15 cellular contexts compared by ENCODE assay signal in the genomic region with DNA sequence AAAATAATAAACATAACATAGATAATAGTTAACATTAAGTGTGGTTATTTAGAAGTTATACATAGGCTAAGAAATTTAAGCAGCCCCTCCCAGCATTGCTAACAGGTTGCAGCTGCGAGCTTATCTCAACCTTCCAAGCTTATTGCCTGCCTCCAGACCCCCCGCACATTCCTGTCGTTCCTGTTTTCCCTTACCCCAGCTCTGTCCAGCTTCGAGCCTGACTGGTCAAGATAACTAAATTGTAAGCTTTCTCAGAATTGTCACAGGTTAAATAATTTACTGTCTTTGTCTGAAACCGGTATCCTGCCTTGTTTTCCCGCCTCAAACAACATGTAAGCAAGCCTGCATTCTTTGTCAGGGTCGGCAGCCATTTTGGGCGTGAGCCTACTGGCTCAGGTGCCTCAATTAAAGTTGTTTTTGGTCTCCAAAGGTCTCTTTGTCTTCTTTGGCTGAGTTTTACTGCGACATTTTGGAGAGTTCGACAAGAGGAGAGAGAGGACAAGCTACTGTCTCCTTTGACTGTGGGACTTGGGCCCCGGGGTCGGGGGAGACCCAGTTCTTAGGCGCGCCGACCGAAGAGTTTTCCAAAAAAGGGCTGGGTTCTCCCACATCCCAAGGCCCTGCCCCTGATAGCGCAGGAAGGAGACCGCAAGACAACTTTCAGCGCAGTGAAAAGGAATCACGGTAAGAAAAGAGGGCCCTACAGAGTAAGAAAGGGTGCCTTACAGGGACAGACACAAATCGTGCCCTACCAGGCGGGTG. TPM values are rescaled to one million over a fixed set of nuclear protein-coding genes. Genes with fewer than 3 reads are reported as not detected.
A peak's percentile ranks its signal among the peaks of the same experiment; 100 is the strongest.
DNase-seq lines count a peak whose midpoint lies in the region; ATAC-seq, FAIRE-seq and TF ChIP-seq lines count a peak whose summit lies in the region.
"Had no signal": no experiment of that assay in that cellular context is flagged by ENCODE, and none has a peak within 500 bp of the region (broad histone marks: within the 10 kb centered on the region; RNA-seq: fewer than 3 reads in every experiment).

No MANE protein-coding gene starts in this region.

- TF ChIP-seq CTCF in lower lobe of right lung (IDR thresholded peaks at IDR 0.05) (no peak), colonic mucosa (IDR thresholded peaks at IDR 0.05) (no peak), D721Med (IDR thresholded peaks at IDR 0.05; ENCODE audit: insufficient read depth, missing control alignments) (no peak)

- no peaks in the 10 kb centered on the region for H3K27me3 Mint-ChIP-seq in T-helper 1 cell treated with Interleukin-12 subunit alpha and Interleukin-12 subunit beta and Interleukin-4 antibody, amounts not matched to agents 30 μg/mL and 1 μg/mL, for 36 hours (ENCODE audit: low read depth)
- H3K27me3 Mint-ChIP-seq in activated naive CD8-positive, alpha-beta T cell treated with anti-CD3 and anti-CD28 coated beads, Interleukin-2, amount 10 ng/mL, durations not matched to agents 7 days and 5 days: no peaks in the 10 kb centered on the region

- H3K27ac ChIP-seq in HUES64 (ENCODE audit: low read depth, low read length) (peak overlapping the region; percentile 30; the same call in 1 of the 2 replicates), lower lobe of right lung (peak overlapping the region; percentile 41), colonic mucosa (no peak overlapping the region)
- H3K27ac ChIP-seq: pancreas, SJCRH30 had no signal

- peaks cover 43% of the 10 kb centered on the region for H3K4me1 Mint-ChIP-seq in T-helper 1 cell treated with Interleukin-12 subunit alpha and Interleukin-12 subunit beta and Interleukin-4 antibody, amounts not matched to agents 30 μg/mL and 1 μg/mL, for 36 hours (ENCODE audit: low read depth)
- H3K4me1 Mint-ChIP-seq in activated naive CD8-positive, alpha-beta T cell treated with anti-CD3 and anti-CD28 coated beads, Interleukin-2, amount 10 ng/mL, durations not matched to agents 7 days and 5 days: peaks cover 26% of the 10 kb centered on the region

- H3K9me3 ChIP-seq in HUES64 (ENCODE audit: insufficient read depth, low read depth, low read length) (peaks cover 7% of the 10 kb centered on the region), lower lobe of right lung (no peaks in the 10 kb centered on the region), colonic mucosa (no peaks in the 10 kb centered on the region), HAP-1 (no peaks in the 10 kb centered on the region)
- H3K9me3 ChIP-seq: pancreas, SJCRH30, upper lobe of left lung had no signal

- H3K36me3 ChIP-seq in HUES64 (ENCODE audit: insufficient read depth, low read length) (0 out of 2 replicates have a peak, but pooled peaks cover 2% of the 10 kb centered on the region), lower lobe of right lung (no peaks in the 10 kb centered on the region), colonic mucosa (no peaks in the 10 kb centered on the region), HAP-1 (replicated peaks) (no peaks in the 10 kb centered on the region)
- H3K36me3 ChIP-seq: pancreas, SJCRH30, upper lobe of left lung had no signal

- POLR2A ChIA-PET in activated naive CD8-positive, alpha-beta T cell treated with anti-CD3 and anti-CD28 coated beads, Interleukin-2, amount 10 ng/mL, durations not matched to agents 7 days and 5 days (lab: Charles Lee): no interaction called here

- no peaks in the 10 kb centered on the region for H3K27me3 ChIP-seq in HUES64 (ENCODE audit: insufficient read depth, low read length)
- no peaks in the 10 kb centered on the region for H3K27me3 ChIP-seq in lower lobe of right lung (ENCODE audit: low read depth)
- no peaks in the 10 kb centered on the region for H3K27me3 ChIP-seq in colonic mucosa
- no peaks in the 10 kb centered on the region for H3K27me3 ChIP-seq in HAP-1 (ENCODE audit: low read depth)
- H3K27me3 ChIP-seq: pancreas, SJCRH30, upper lobe of left lung had no signal

- peak overlapping the region; percentile 99 for H3K4me3 Mint-ChIP-seq in T-helper 1 cell treated with Interleukin-12 subunit alpha and Interleukin-12 subunit beta and Interleukin-4 antibody, amounts not matched to agents 30 μg/mL and 1 μg/mL, for 36 hours
- peak overlapping the region; percentile 98 for H3K4me3 Mint-ChIP-seq in activated naive CD8-positive, alpha-beta T cell treated with anti-CD3 and anti-CD28 coated beads, Interleukin-2, amount 10 ng/mL, durations not matched to agents 7 days and 5 days

- H3K4me3 ChIP-seq in HUES64 (ENCODE audit: low read length) (no peak overlapping the region), lower lobe of right lung (peak overlapping the region; percentile 47), colonic mucosa (no peak overlapping the region), HAP-1 (no peak overlapping the region)
- H3K4me3 ChIP-seq: lung, pancreas, SJCRH30 had no signal

- DNase-seq in T-helper 1 cell (no peak), lower lobe of right lung (no peak), colonic mucosa (no peak), D721Med (ENCODE audit: insufficient read length, low spot score) (no peak), HAP-1 (ENCODE audit: low spot score in 2 of 2) (no peak)
- no peak for DNase-seq in activated naive CD8-positive, alpha-beta T cell treated with anti-CD3 and anti-CD28 coated beads, Interleukin-2, amount 10 ng/mL, durations not matched to agents 7 days and 5 days
- DNase-seq: activated CD4-positive, CD25-positive, alpha-beta regulatory T cell treated with anti-CD3 and anti-CD28 coated beads, Interleukin-2, amount 50 U/mL, for 72 hours; dermis blood vessel endothelial cell; DMS153; SJCRH30; upper lobe of left lung had no signal

- peaks cover 19% of the 10 kb centered on the region for H3K9me3 Mint-ChIP-seq in T-helper 1 cell treated with Interleukin-12 subunit alpha and Interleukin-12 subunit beta and Interleukin-4 antibody, amounts not matched to agents 30 μg/mL and 1 μg/mL, for 36 hours
- H3K9me3 Mint-ChIP-seq in activated naive CD8-positive, alpha-beta T cell treated with anti-CD3 and anti-CD28 coated beads, Interleukin-2, amount 10 ng/mL, durations not matched to agents 7 days and 5 days: peaks cover 7% of the 10 kb centered on the region

- H3K4me1 ChIP-seq in HUES64 (ENCODE audit: insufficient read depth, low read length) (peaks cover 24% of the 10 kb centered on the region; the same call in 1 of the 2 replicates), lower lobe of right lung (no peaks in the 10 kb centered on the region), colonic mucosa (no peaks in the 10 kb centered on the region), HAP-1 (no peaks in the 10 kb centered on the region)
- H3K4me1 ChIP-seq: pancreas, SJCRH30, upper lobe of left lung had no signal

- no peak overlapping the region for H3K9ac ChIP-seq in HUES64 (ENCODE audit: low read depth, low read length)
- no peak overlapping the region for H3K9ac ChIP-seq in colonic mucosa (ENCODE audit: low read depth in 2 of 2, low read length in 2 of 2)

- WGBS in HUES64: 94% methylated on average over 22 of the region's 22 CpGs

- no peak for ATAC-seq in activated naive CD8-positive, alpha-beta T cell treated with anti-CD3 and anti-CD28 coated beads, Interleukin-2, amount 10 ng/mL, durations not matched to agents 7 days and 5 days (ENCODE audit: low read depth)
- no peak for ATAC-seq in lower lobe of right lung
- ATAC-seq: pancreas had no signal

- H3K27ac Mint-ChIP-seq in T-helper 1 cell treated with Interleukin-12 subunit alpha and Interleukin-12 subunit beta and Interleukin-4 antibody, amounts not matched to agents 30 μg/mL and 1 μg/mL, for 36 hours: peak overlapping the region; percentile 97
- peak overlapping the region; percentile 97 for H3K27ac Mint-ChIP-seq in activated naive CD8-positive, alpha-beta T cell treated with anti-CD3 and anti-CD28 coated beads, Interleukin-2, amount 10 ng/mL, durations not matched to agents 7 days and 5 days

- FAIRE-seq in D721Med (lab: Jason Lieb, UNC): no peak
- FAIRE-seq: pancreas had no signal

- in situ Hi-C loops in HAP-1 (cut with MboI; ENCODE audit: low sequenced_read_pairs): no loop called here

- intact Hi-C loops in lower lobe of right lung (cut with DNase I) (no loop called here), colonic mucosa (cut with DNase I) (no loop called here)

- H3K36me3 Mint-ChIP-seq in T-helper 1 cell treated with Interleukin-12 subunit alpha and Interleukin-12 subunit beta and Interleukin-4 antibody, amounts not matched to agents 30 μg/mL and 1 μg/mL, for 36 hours (ENCODE audit: low read depth): peaks cover 37% of the 10 kb centered on the region
- peaks cover 41% of the 10 kb centered on the region for H3K36me3 Mint-ChIP-seq in activated naive CD8-positive, alpha-beta T cell treated with anti-CD3 and anti-CD28 coated beads, Interleukin-2, amount 10 ng/mL, durations not matched to agents 7 days and 5 days

RNA-seq across cellular contexts. Expression of gene UTY, which starts 44.4 kb away (rescaled TPM):
- polyA plus RNA-seq in HUES64 (2013, experiment 1 of 2): 7.8 TPM
- polyA plus RNA-seq in HUES64 (2013, experiment 2 of 2): 9.7 TPM
- total RNA-seq in activated naive CD8-positive, alpha-beta T cell treated with anti-CD3 and anti-CD28 coated beads, Interleukin-2, amount 10 ng/mL, durations not matched to agents 7 days and 5 days: 10 to 100 TPM; 41.7 to 43.0 TPM
- total RNA-seq in lower lobe of right lung: 32.4 TPM
- total RNA-seq in colonic mucosa: under 1 TPM in 1 of 2 donors, not detected in 1; 0.12 TPM
- total RNA-seq: SJCRH30 had no signal
